ENCODE assay signal across 16 cellular contexts in the genomic region with DNA sequence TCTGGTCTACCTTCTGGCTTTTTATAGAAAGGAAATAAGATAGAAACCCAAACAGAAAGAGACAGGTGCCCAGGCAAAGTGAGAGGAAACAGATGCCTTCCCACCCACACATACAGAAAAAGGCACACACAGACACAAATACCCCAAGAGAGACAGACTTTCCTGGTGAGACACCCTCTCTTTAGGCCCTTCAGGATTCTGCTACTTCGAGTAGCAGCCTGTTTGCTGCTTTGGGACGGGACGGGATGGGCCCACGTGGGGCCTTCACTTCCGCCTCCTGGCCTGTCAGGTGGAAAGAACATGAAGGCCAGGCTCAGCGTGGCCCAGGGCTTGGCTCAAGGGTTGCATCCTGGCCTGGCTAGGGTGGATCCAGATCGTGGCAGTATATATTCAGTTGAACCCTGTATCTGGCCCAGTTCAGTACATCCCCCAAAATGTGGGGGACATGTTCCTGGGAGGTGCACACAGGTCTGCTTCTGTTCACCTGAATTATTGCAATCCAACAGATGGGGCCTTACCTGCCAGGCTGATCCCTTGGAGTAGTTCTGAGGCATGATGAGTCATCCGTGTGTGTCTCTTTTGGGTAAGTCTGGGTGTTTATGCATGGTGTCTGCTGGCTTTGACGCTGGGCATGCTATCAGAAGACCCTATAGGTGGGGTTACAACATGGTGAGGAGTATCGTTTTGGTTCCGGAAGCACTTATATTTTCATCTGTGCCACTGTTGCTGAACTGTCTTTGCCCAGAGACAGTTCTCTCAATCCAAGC. TPM values are rescaled to one million over a fixed set of nuclear protein-coding genes. Genes with fewer than 3 reads are reported as not detected.
DNase-seq lines count a peak whose midpoint lies in the region; ATAC-seq, FAIRE-seq and TF ChIP-seq lines count a peak whose summit lies in the region.
"Had no signal": no experiment of that assay in that cellular context is flagged by ENCODE, and none has a peak within 500 bp of the region (broad histone marks: within the 10 kb centered on the region; RNA-seq: fewer than 3 reads in every experiment).

No MANE protein-coding gene starts in this region.

- H3K36me3 Mint-ChIP-seq in CD4-positive, alpha-beta T cell (ENCODE audit: low read depth), result peaks cover 47% of the 10 kb centered on the region

- CTCF ChIA-PET in CD4-positive, alpha-beta T cell (lab: Charles Lee), result no interaction called here
- CTCF ChIA-PET in GM12878 (lab: Yijun Ruan, JAX), result no interaction called here

- H3K4me1 Mint-ChIP-seq in CD4-positive, alpha-beta T cell (ENCODE audit: low read depth), result peaks cover 58% of the 10 kb centered on the region

- H3K36me3 ChIP-seq in GM12878 (ENCODE audit: control insufficient read depth in 2 of 2, insufficient read depth in 2 of 2, low read length in 1 of 2) (no peaks in the 10 kb centered on the region), testis (ENCODE audit: low read depth, missing control alignments) (no peaks in the 10 kb centered on the region)

- TSS peak; percentile 39 for BruUV-seq in GM12878 (replicated peaks; lab: Mats Ljungman, UMichigan)

- H3K4me3 Mint-ChIP-seq in CD4-positive, alpha-beta T cell, result peak overlapping the region; percentile 82

- 14% methylated on average over 11 of the region's 11 CpGs for WGBS in GM12878 (ENCODE audit: insufficient coverage, insufficient replicate concordance, low lambda C conversion rate, missing lambda C conversion rate)
- WGBS in testis, 2 donors, result 55 to 81% methylated on average over 4 to 11 of the region's 11 CpGs

- FAIRE-seq in GM18507 (lab: Jason Lieb, UNC) (peak; percentile 89), GM12878 (lab: Jason Lieb, UNC) (peak; percentile 86)
- FAIRE-seq: frontal cortex had no signal

- peak overlapping the region; percentile 19; the same call in 1 of the 2 replicates for H3K9ac ChIP-seq in GM12878 (ENCODE audit: control insufficient read depth, insufficient read depth, low read length)

- peaks cover 39% of the 10 kb centered on the region for H3K79me2 ChIP-seq in GM12878 (ENCODE audit: control insufficient read depth, insufficient read depth, low read length)

- DNase-seq in CD4-positive, alpha-beta T cell, result no peak
- DNase-seq in GM18507 (ENCODE audit: extremely low spot score, insufficient read length, low read depth) (no peak), GM12878 (ENCODE audit: low read depth, low spot score) (no peak), COR-L47 (lab: John Stamatoyannopoulos, UW) (no peak), testis (no peak), left ventricle myocardium superior (no peak)
- DNase-seq: body of pancreas; midbrain; NCI-H510A treated with DMSO at 0.1 percent for 48 hours; stimulated activated CD4-positive, alpha-beta T cell treated with anti-CD3 and anti-CD28 coated beads, Interleukin-15, amount 100 ng/mL, for 24 hours; tibial artery had no signal

- TF ChIP-seq EP300 in GM12878 (IDR thresholded peaks at IDR 0.05; ENCODE audit: borderline replicate concordance in 1 of 2, control insufficient read depth in 1 of 2, low read depth in 2 of 2, low read length in 2 of 2), result no peak

- ATAC-seq in CD4-positive, alpha-beta T cell (ENCODE audit: poor library complexity), result no peak
- ATAC-seq in HG03280 (IDR thresholded peaks at IDR 0.05; ENCODE audit: unreplicated experiment) (peak; percentile 42), GM12878 (peak; percentile 40), left ventricle myocardium superior (no peak), HG02588 (IDR thresholded peaks at IDR 0.05; ENCODE audit: unreplicated experiment) (no peak)
- ATAC-seq: body of pancreas had no signal

- no peak overlapping the region for H2AFZ ChIP-seq in GM12878 (ENCODE audit: control insufficient read depth, low read depth, low read length)

- intact Hi-C loops in CD4-positive, alpha-beta T cell (cut with DNase I, micrococcal nuclease), result loop anchor here in 1 of 2 experiments (5.0 kb wide), 1 partner anchor 504 kb away; a partner anchor contains a TSS
- intact Hi-C loops in GM12878 (cut with micrococcal nuclease; ENCODE audit: unreplicated experiment) (no loop called here), testis (cut with DNase I; ENCODE audit: low total_unique reads) (no loop called here), left ventricle myocardium superior (cut with micrococcal nuclease) (no loop called here)

- POLR2A ChIA-PET in CD4-positive, alpha-beta T cell (lab: Charles Lee), result no interaction called here
- POLR2A ChIA-PET in GM12878 (lab: Charles Lee), result no interaction called here

- no peak for TF ChIP-seq POLR2A in GM12878 (IDR thresholded peaks at IDR 0.05; ENCODE audit: low read depth, low read length)
- TF ChIP-seq POLR2A in testis (IDR thresholded peaks at IDR 0.05), result no peak

- H3K9me3 Mint-ChIP-seq in CD4-positive, alpha-beta T cell, result no peaks in the 10 kb centered on the region

- no peak for TF ChIP-seq CTCF in CD4-positive, alpha-beta T cell (IDR thresholded peaks at IDR 0.05)
- TF ChIP-seq CTCF in GM12878 (IDR thresholded peaks at IDR 0.05 in 2 of 3, conservative IDR thresholded peaks at IDR 0.05 in 1 of 3; ENCODE audit: control insufficient read depth in 2 of 3, extremely low read depth in 1 of 3, insufficient read depth in 1 of 3, low read depth in 3 of 3, low read length in 3 of 3), result no peak
- no peak for TF ChIP-seq CTCF in testis (IDR thresholded peaks at IDR 0.05)

- H3K9me3 ChIP-seq in CD4-positive, alpha-beta T cell (ENCODE audit: control insufficient read depth, low read length), result no peaks in the 10 kb centered on the region
- H3K9me3 ChIP-seq in GM12878 (replicated peaks; ENCODE audit: control insufficient read depth, insufficient read depth, low read length) (no peaks in the 10 kb centered on the region; the same call in 2 of the 3 replicates), testis (no peaks in the 10 kb centered on the region)
- H3K9me3 ChIP-seq: body of pancreas, tibial artery had no signal

- in situ Hi-C loops in GM12878 (cut with MboI), result no loop called here

- H3K27ac ChIP-seq in CD4-positive, alpha-beta T cell (ENCODE audit: low read depth, low read length), result no peak overlapping the region
- H3K27ac ChIP-seq in GM12878 (ENCODE audit: control insufficient read depth, insufficient read depth) (peak overlapping the region; percentile 47), testis (no peak overlapping the region)
- H3K27ac ChIP-seq: body of pancreas, tibial artery had no signal

- RAD21 ChIA-PET in GM12878 (lab: Charles Lee; ENCODE audit: unreplicated experiment), result no interaction called here

- SMC1A ChIA-PET in GM12878 (lab: Charles Lee; ENCODE audit: uncharacterized antibody, unreplicated experiment), result no interaction called here

- H3K4me2 ChIP-seq in GM12878 (ENCODE audit: control insufficient read depth, insufficient read depth), result peak overlapping the region; percentile 63

- H3K4me3 ChIP-seq in GM12878 (peak overlapping the region; percentile 62; the same call in 1 of the 2 replicates), testis (no peak overlapping the region)
- H3K4me3 ChIP-seq: body of pancreas, tibial artery had no signal

- H3K27ac Mint-ChIP-seq in CD4-positive, alpha-beta T cell, result peak overlapping the region; percentile 10

- H4K20me1 ChIP-seq in GM12878 (ENCODE audit: control insufficient read depth, insufficient read depth), result no peaks in the 10 kb centered on the region

- TF ChIP-seq RAD21 in GM12878 (IDR thresholded peaks at IDR 0.05; ENCODE audit: insufficient read depth, low read depth, low read length), result no peak

- H3K4me1 ChIP-seq in GM12878 (ENCODE audit: control insufficient read depth, insufficient read depth, low read length) (peaks cover 6% of the 10 kb centered on the region; the same call in 1 of the 2 replicates), testis (no peaks in the 10 kb centered on the region)

- no peaks in the 10 kb centered on the region for H3K27me3 ChIP-seq in CD4-positive, alpha-beta T cell (ENCODE audit: control insufficient read depth, insufficient read depth, low read length)
- H3K27me3 ChIP-seq in GM12878 (replicated peaks in 1 of 2; ENCODE audit: control insufficient read depth in 2 of 2, insufficient read depth in 2 of 2, low read length in 1 of 2) (no peaks in the 10 kb centered on the region), testis (no peaks in the 10 kb centered on the region)
- H3K27me3 ChIP-seq: body of pancreas, tibial artery had no signal

- no peaks in the 10 kb centered on the region for H3K27me3 Mint-ChIP-seq in CD4-positive, alpha-beta T cell

RNA-seq across cellular contexts. Expression of a gene that starts 2.4 kb away (rescaled TPM):
- total RNA-seq in CD4-positive, alpha-beta T cell, result 10 to 100 TPM; 10.5 to 11.3 TPM
- 25.3 and 26.1 TPM in 2 replicates for total RNA-seq in GM12878 (2013; cell fraction: nucleolus; rRNA removed)
- total RNA-seq in GM12878 (2014; rRNA removed), result 6.5 and 6.7 TPM in 2 replicates
- total RNA-seq in GM12878 (2014; rRNA removed; fragmentation: Illumina TruSeq; extraction: Trizol), result 5.5 and 5.8 TPM in 2 replicates
- 11.3 TPM in 2 replicates for total RNA-seq in GM12878 (2021)
- polyA plus RNA-seq in GM12878 (2011; ENCODE audit: low read depth), result 8.9 TPM
- polyA plus RNA-seq in GM12878 (2011; rRNA removed), result 16.9 and 17.4 TPM in 2 replicates
- polyA plus RNA-seq in GM12878 (2011; cell fraction: cytosol; rRNA removed), result 15.0 and 17.0 TPM in 2 replicates
- 26.7 and 29.6 TPM in 2 replicates for polyA plus RNA-seq in GM12878 (2011; cell fraction: nucleus; rRNA removed)
- 9.8 and 12.1 TPM in 2 replicates for polyA plus RNA-seq in GM12878 (2012)
- 10.7 and 11.3 TPM in 2 replicates for polyA plus RNA-seq in GM12878 (2014; fragmentation: Illumina TruSeq; extraction: Trizol)
- polyA plus RNA-seq in GM12878 (2014; fragmentation: Nextera tagmentation; extraction: Ambion mirVana), result 1 to 10 TPM; 1.3 to 1.9 TPM
- 9.2 and 9.7 TPM in 2 replicates for polyA plus RNA-seq in GM12878 (2014; rRNA removed)
- 1 to 10 TPM; 5.5 to 5.6 TPM for polyA plus RNA-seq in GM12878 (2016; fragmentation: Nextera tagmentation; extraction: Ambion mirVana)
- polyA minus RNA-seq in GM12878 (2011; rRNA and poly(A)+ RNA removed), result 23.6 and 24.4 TPM in 2 replicates
- polyA minus RNA-seq in GM12878 (2011; cell fraction: cytosol; rRNA and poly(A)+ RNA removed), result 7.9 and 8.0 TPM in 2 replicates
- polyA minus RNA-seq in GM12878 (2011; cell fraction: nucleus; rRNA and poly(A)+ RNA removed), result 8.1 and 10.3 TPM in 2 replicates
- total RNA-seq in testis, result 10 to 100 TPM; 58.4 to 65.0 TPM
- polyA plus RNA-seq in testis (ENCODE audit: insufficient read depth, low read depth, low replicate concordance), result 28.7 TPM
- total RNA-seq in left ventricle myocardium superior, result 6.1 TPM

RNA-seq across cellular contexts. Expression of a gene that starts 14.7 kb away (rescaled TPM):
- not detected for total RNA-seq in CD4-positive, alpha-beta T cell
- not detected in 2 replicates for total RNA-seq in GM12878 (2013; cell fraction: nucleolus; rRNA removed)
- not detected in 2 replicates for total RNA-seq in GM12878 (2014; rRNA removed)
- not detected in 2 replicates for total RNA-seq in GM12878 (2014; rRNA removed; fragmentation: Illumina TruSeq; extraction: Trizol)
- total RNA-seq in GM12878 (2021), result not detected in 2 replicates
- not detected for polyA plus RNA-seq in GM12878 (2011; ENCODE audit: low read depth)
- polyA plus RNA-seq in GM12878 (2011; rRNA removed), result not detected in 2 replicates
- polyA plus RNA-seq in GM12878 (2011; cell fraction: cytosol; rRNA removed), result not detected in 2 replicates
- polyA plus RNA-seq in GM12878 (2011; cell fraction: nucleus; rRNA removed), result not detected in 2 replicates
- polyA plus RNA-seq in GM12878 (2012), result not detected in 2 replicates
- polyA plus RNA-seq in GM12878 (2014; fragmentation: Illumina TruSeq; extraction: Trizol), result not detected in 2 replicates
- not detected for polyA plus RNA-seq in GM12878 (2014; fragmentation: Nextera tagmentation; extraction: Ambion mirVana)
- not detected in 2 replicates for polyA plus RNA-seq in GM12878 (2014; rRNA removed)
- not detected for polyA plus RNA-seq in GM12878 (2016; fragmentation: Nextera tagmentation; extraction: Ambion mirVana)
- not detected in 2 replicates for polyA minus RNA-seq in GM12878 (2011; rRNA and poly(A)+ RNA removed)
- polyA minus RNA-seq in GM12878 (2011; cell fraction: cytosol; rRNA and poly(A)+ RNA removed), result not detected in 2 replicates
- not detected in 2 replicates for polyA minus RNA-seq in GM12878 (2011; cell fraction: nucleus; rRNA and poly(A)+ RNA removed)
- total RNA-seq in testis, result 1 to 10 TPM in 1 of 2 donors, under 1 TPM in 1; 0.79 to 1.2 TPM
- 0.84 TPM for polyA plus RNA-seq in testis (ENCODE audit: insufficient read depth, low read depth, low replicate concordance)
- total RNA-seq in left ventricle myocardium superior, result not detected
- total RNA-seq: body of pancreas; HT1080; T-helper 1 cell treated with Interleukin-12 subunit alpha and Interleukin-12 subunit beta and Interleukin-4 antibody, amounts not matched to agents 30 ng/mL and 1 ng/mL, for 36 hours had no signal

Comparison
In these comparisons a context has a peak if more than half of its experiments do, and no peak if none do; other contexts are left out.
1. ATAC-seq: peak in HG03280 (single experiment) and GM12878 (single experiment); none in CD4-positive, alpha-beta T cell (single experiment), left ventricle myocardium superior (single experiment) and HG02588 (single experiment).